In genomic region chrX:132180929-132181328, GRCh38 we compare ENCODE assay signal across 1 cellular context.
TF ChIP-seq lines count a peak whose summit lies in the region.

No MANE protein-coding gene starts in this region.

TF ChIP-seq in HepG2, 621 proteins besides CTCF, POLR2A, EP300 and RAD21 (continued from another document):
- TF ChIP-seq, protein P1, sequence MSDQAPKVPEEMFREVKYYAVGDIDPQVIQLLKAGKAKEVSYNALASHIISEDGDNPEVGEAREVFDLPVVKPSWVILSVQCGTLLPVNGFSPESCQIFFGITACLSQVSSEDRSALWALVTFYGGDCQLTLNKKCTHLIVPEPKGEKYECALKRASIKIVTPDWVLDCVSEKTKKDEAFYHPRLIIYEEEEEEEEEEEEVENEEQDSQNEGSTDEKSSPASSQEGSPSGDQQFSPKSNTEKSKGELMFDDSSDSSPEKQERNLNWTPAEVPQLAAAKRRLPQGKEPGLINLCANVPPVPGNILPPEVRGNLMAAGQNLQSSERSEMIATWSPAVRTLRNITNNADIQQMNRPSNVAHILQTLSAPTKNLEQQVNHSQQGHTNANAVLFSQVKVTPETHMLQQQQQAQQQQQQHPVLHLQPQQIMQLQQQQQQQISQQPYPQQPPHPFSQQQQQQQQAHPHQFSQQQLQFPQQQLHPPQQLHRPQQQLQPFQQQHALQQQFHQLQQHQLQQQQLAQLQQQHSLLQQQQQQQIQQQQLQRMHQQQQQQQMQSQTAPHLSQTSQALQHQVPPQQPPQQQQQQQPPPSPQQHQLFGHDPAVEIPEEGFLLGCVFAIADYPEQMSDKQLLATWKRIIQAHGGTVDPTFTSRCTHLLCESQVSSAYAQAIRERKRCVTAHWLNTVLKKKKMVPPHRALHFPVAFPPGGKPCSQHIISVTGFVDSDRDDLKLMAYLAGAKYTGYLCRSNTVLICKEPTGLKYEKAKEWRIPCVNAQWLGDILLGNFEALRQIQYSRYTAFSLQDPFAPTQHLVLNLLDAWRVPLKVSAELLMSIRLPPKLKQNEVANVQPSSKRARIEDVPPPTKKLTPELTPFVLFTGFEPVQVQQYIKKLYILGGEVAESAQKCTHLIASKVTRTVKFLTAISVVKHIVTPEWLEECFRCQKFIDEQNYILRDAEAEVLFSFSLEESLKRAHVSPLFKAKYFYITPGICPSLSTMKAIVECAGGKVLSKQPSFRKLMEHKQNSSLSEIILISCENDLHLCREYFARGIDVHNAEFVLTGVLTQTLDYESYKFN (CRISPR knock-in tag; conservative IDR thresholded peaks at IDR 0.05), result peak; percentile 44; the same call in 1 of the 2 replicates
- TF ChIP-seq ATRX (CRISPR knock-in tag; IDR thresholded peaks at IDR 0.05; ENCODE audit: borderline replicate concordance) (no peak), JUND (CRISPR knock-in tag; IDR thresholded peaks at IDR 0.05) (no peak)
